ENCODE assay signal across 1 cellular context in genomic region chr10:32346551-32347362, GRCh38.
TF ChIP-seq lines count a peak whose summit lies in the region.

Gene EPC1, minus strand, starts transcription at chr10:32347158. Its CDS starts 243 bp downstream, at chr10:32346915.

TF ChIP-seq in HepG2, 621 proteins besides CTCF, POLR2A, EP300 and RAD21 (continued from another document and continues in another):
- no peak for TF ChIP-seq PRDM10 (CRISPR knock-in tag; IDR thresholded peaks at IDR 0.05; ENCODE audit: low read depth)
- TF ChIP-seq JARID2 (CRISPR knock-in tag; IDR thresholded peaks at IDR 0.05; ENCODE audit: insufficient replicate concordance): no peak
- no peak for TF ChIP-seq ZNF101 (CRISPR knock-in tag; IDR thresholded peaks at IDR 0.05; ENCODE audit: borderline replicate concordance, low read depth)
- TF ChIP-seq POLR2AphosphoS2 (IDR thresholded peaks at IDR 0.05; ENCODE audit: low read depth, low read length): no peak
- TF ChIP-seq NONO (IDR thresholded peaks at IDR 0.05): no peak
- peak; percentile 42 for TF ChIP-seq NONO (CRISPR knock-in tag; conservative IDR thresholded peaks at IDR 0.05)
- peak; percentile 79; the same call in 1 of the 2 replicates for TF ChIP-seq ZNF274 (CRISPR knock-in tag; IDR thresholded peaks at IDR 0.05)
- TF ChIP-seq TOE1 (CRISPR knock-in tag; IDR thresholded peaks at IDR 0.05): no peak
- 0 out of 2 replicates have a peak, but pooled peaks have one; percentile 63 for TF ChIP-seq CCDC6 (CRISPR knock-in tag; IDR thresholded peaks at IDR 0.05)
- peak; percentile 95 for TF ChIP-seq CREBL2 (CRISPR knock-in tag; IDR thresholded peaks at IDR 0.05; ENCODE audit: borderline replicate concordance)
- no peak for TF ChIP-seq TEF (CRISPR knock-in tag; IDR thresholded peaks at IDR 0.05)
- TF ChIP-seq ZNF17 (CRISPR knock-in tag; IDR thresholded peaks at IDR 0.05): no peak
- peak; percentile 44; the same call in 1 of the 2 replicates for TF ChIP-seq ZNF430 (CRISPR knock-in tag; IDR thresholded peaks at IDR 0.05)
- peak; percentile 40 for TF ChIP-seq ZNF574 (CRISPR knock-in tag; IDR thresholded peaks at IDR 0.05)
- TF ChIP-seq SIN3B (IDR thresholded peaks at IDR 0.05; ENCODE audit: low read length): no peak
- 0 out of 2 replicates have a peak, but pooled peaks have one; percentile 16 for TF ChIP-seq GFI1 (CRISPR knock-in tag; IDR thresholded peaks at IDR 0.05; ENCODE audit: borderline replicate concordance)
- TF ChIP-seq ZGPAT (CRISPR knock-in tag; IDR thresholded peaks at IDR 0.05): peak; percentile 77
- TF ChIP-seq FLYWCH1 (CRISPR knock-in tag; IDR thresholded peaks at IDR 0.05): no peak
- no peak for TF ChIP-seq THAP8 (CRISPR knock-in tag; IDR thresholded peaks at IDR 0.05; ENCODE audit: borderline replicate concordance)
- peak; percentile 88 for TF ChIP-seq TFDP1 (CRISPR knock-in tag; IDR thresholded peaks at IDR 0.05; ENCODE audit: borderline replicate concordance)
- TF ChIP-seq ARID3A (IDR thresholded peaks at IDR 0.05; ENCODE audit: low read depth, low read length): no peak
- peak; percentile 36; the same call in 1 of the 2 replicates for TF ChIP-seq BHLHE40 (IDR thresholded peaks at IDR 0.05; ENCODE audit: low read length)
- peak; percentile 51 for TF ChIP-seq ZNF407 (CRISPR knock-in tag; IDR thresholded peaks at IDR 0.05; ENCODE audit: not compliant biosample characterization)
- TF ChIP-seq ZNF616 (CRISPR knock-in tag; IDR thresholded peaks at IDR 0.05; ENCODE audit: low read depth): no peak
- 0 out of 2 replicates have a peak, but pooled peaks have one; percentile 14 for TF ChIP-seq IRX3 (CRISPR knock-in tag; IDR thresholded peaks at IDR 0.05; ENCODE audit: borderline replicate concordance, low read depth)
- no peak for TF ChIP-seq HMGA1 (CRISPR knock-in tag; conservative IDR thresholded peaks at IDR 0.05)
- TF ChIP-seq TAF15 (IDR thresholded peaks at IDR 0.05; ENCODE audit: low read depth, low read length, poor library complexity, severe bottlenecking): no peak
- no peak for TF ChIP-seq GTF3A (CRISPR knock-in tag; conservative IDR thresholded peaks at IDR 0.05)
- no peak for TF ChIP-seq NCOA5 (CRISPR knock-in tag; IDR thresholded peaks at IDR 0.05)
- 0 out of 2 replicates have a peak, but pooled peaks have one; percentile 19 for TF ChIP-seq FOXC1 (CRISPR knock-in tag; IDR thresholded peaks at IDR 0.05; ENCODE audit: borderline replicate concordance)
- TF ChIP-seq ERF (CRISPR knock-in tag; IDR thresholded peaks at IDR 0.05): peak; percentile 17; the same call in 1 of the 2 replicates
- TF ChIP-seq ZNF740 (CRISPR knock-in tag; IDR thresholded peaks at IDR 0.05): 0 out of 2 replicates have a peak, but pooled peaks have one; percentile 33
- peak; percentile 23 for TF ChIP-seq RBM22 (optimal IDR thresholded peaks at IDR 0.05; ENCODE audit: low read length)
- TF ChIP-seq E2F5 (CRISPR knock-in tag; conservative IDR thresholded peaks at IDR 0.05): no peak
- TF ChIP-seq NFIC (IDR thresholded peaks at IDR 0.05; ENCODE audit: low read length): 0 out of 2 replicates have a peak, but pooled peaks have one; percentile 40
